ENCODE assay signal across 16 cellular contexts in genomic region chr11:12473366-12473765, GRCh38.
A peak's percentile ranks its signal among the peaks of the same experiment; 100 is the strongest.
DNase-seq lines count a peak whose midpoint lies in the region; ATAC-seq, FAIRE-seq and TF ChIP-seq lines count a peak whose summit lies in the region.
"Had no signal": no experiment of that assay in that cellular context is flagged by ENCODE, and none has a peak within 500 bp of the region (broad histone marks: within the 10 kb centered on the region; RNA-seq: fewer than 3 reads in every experiment).

No MANE protein-coding gene starts in this region.

- H3K9me3 Mint-ChIP-seq in neural progenitor cell = no peaks in the 10 kb centered on the region
- H3K9me3 Mint-ChIP-seq: CD8-positive, alpha-beta T cell had no signal

- in situ Hi-C loops in transverse colon (cut with MboI; ENCODE audit: low pct_ligation_motif_present in 1 of 4, low pct_unique_long_range_greater_than_20kb in 1 of 4, low sequenced_read_pairs in 3 of 4) = no loop called here

- no peaks in the 10 kb centered on the region for H3K27me3 Mint-ChIP-seq in neural progenitor cell (ENCODE audit: insufficient read depth, low read depth)

- no peaks in the 10 kb centered on the region for H3K27me3 ChIP-seq in endothelial cell of umbilical vein (ENCODE audit: control insufficient read depth in 2 of 2, insufficient read depth in 2 of 2, low read length in 2 of 2)
- no peaks in the 10 kb centered on the region for H3K27me3 ChIP-seq in neural progenitor cell
- no peaks in the 10 kb centered on the region for H3K27me3 ChIP-seq in transverse colon
- no peaks in the 10 kb centered on the region for H3K27me3 ChIP-seq in esophagus squamous epithelium

- peaks cover 13 to 26% of the 10 kb centered on the region in 2 experiments for H3K36me3 ChIP-seq in endothelial cell of umbilical vein (ENCODE audit: control insufficient read depth in 2 of 2, extremely low read depth in 1 of 2, insufficient read depth in 2 of 2, low read length in 2 of 2)
- no peaks in the 10 kb centered on the region for H3K36me3 ChIP-seq in neural progenitor cell
- peaks cover 0 to 16% (median 3%) of the 10 kb centered on the region in 4 donors for H3K36me3 ChIP-seq in transverse colon
- H3K36me3 ChIP-seq in esophagus squamous epithelium = peaks cover 0 to 48% (median 9%) of the 10 kb centered on the region in 3 donors

- H3K4me2 ChIP-seq in endothelial cell of umbilical vein (ENCODE audit: insufficient read depth, low read length) = no peak overlapping the region
- H3K4me2 ChIP-seq in neural progenitor cell = peak overlapping the region; percentile 46

- no peak for TF ChIP-seq CTCF in endothelial cell of umbilical vein (IDR thresholded peaks at IDR 0.05; ENCODE audit: extremely low read depth in 1 of 2, insufficient read depth in 1 of 2, low read depth in 1 of 2, low read length in 2 of 2)
- no peak for TF ChIP-seq CTCF in neural progenitor cell (IDR thresholded peaks at IDR 0.05)
- no peak for TF ChIP-seq CTCF in transverse colon (IDR thresholded peaks at IDR 0.05)
- TF ChIP-seq CTCF in esophagus squamous epithelium (IDR thresholded peaks at IDR 0.05) = no peak

- 82 to 100% methylated on average over 3 to 10 of the region's 10 CpGs for WGBS in transverse colon (ENCODE audit: low coverage in 1 of 2), 2 donors
- WGBS in esophagus squamous epithelium, 2 donors = 63 to 82% methylated on average over 8 to 10 of the region's 10 CpGs

- H3K4me1 ChIP-seq in endothelial cell of umbilical vein (ENCODE audit: control insufficient read depth, extremely low read depth, insufficient read depth, low read length) = peaks cover 13% of the 10 kb centered on the region
- peaks cover 23% of the 10 kb centered on the region for H3K4me1 ChIP-seq in neural progenitor cell
- H3K4me1 ChIP-seq in transverse colon = peaks cover 4 to 20% (median 16%) of the 10 kb centered on the region in 4 donors
- peaks cover 0 to 42% (median 20%) of the 10 kb centered on the region in 3 donors for H3K4me1 ChIP-seq in esophagus squamous epithelium

- H4K20me1 ChIP-seq in endothelial cell of umbilical vein (replicated peaks; ENCODE audit: control insufficient read depth, extremely low read depth, insufficient read depth, low read length) (no peaks in the 10 kb centered on the region), neural progenitor cell (ENCODE audit: low read depth) (peaks cover 15% of the 10 kb centered on the region)

- peaks cover 29% of the 10 kb centered on the region for H3K4me1 Mint-ChIP-seq in neural progenitor cell

- ATAC-seq in HG02885 (IDR thresholded peaks at IDR 0.05; ENCODE audit: poor library complexity, unreplicated experiment) = no peak
- ATAC-seq: CD8-positive, alpha-beta T cell; PC-3 had no signal

- no peak overlapping the region for H3K4me3 Mint-ChIP-seq in neural progenitor cell
- H3K4me3 Mint-ChIP-seq: CD8-positive, alpha-beta T cell had no signal

- H3K9me3 ChIP-seq in endothelial cell of umbilical vein (replicated peaks; ENCODE audit: control insufficient read depth, insufficient read depth, low read length) (no peaks in the 10 kb centered on the region), neural progenitor cell (ENCODE audit: low read depth) (no peaks in the 10 kb centered on the region), transverse colon (no peaks in the 10 kb centered on the region), esophagus squamous epithelium (no peaks in the 10 kb centered on the region)

- CTCF ChIA-PET in endothelial cell of umbilical vein (lab: Charles Lee) = interaction anchor here (1.2 kb wide), 1 partner anchor 10 kb away, joined by 3 read pairs; no protein-coding TSS in a partner anchor

- dilution Hi-C loops in endothelial cell of umbilical vein (cut with MboI; ENCODE audit: extremely low pct_ligation_motif_present, low sequenced_read_pairs) = no loop called here

- DNase-seq in NCI-H69 (lab: John Stamatoyannopoulos, UW) (peak; percentile 21), endothelial cell of umbilical vein (ENCODE audit: low read depth, low spot score) (no peak), neural progenitor cell (ENCODE audit: low spot score) (no peak), transverse colon (no peak), esophagus squamous epithelium (lab: John Stamatoyannopoulos, UW) (no peak), DMS153 (lab: John Stamatoyannopoulos, UW) (no peak)
- DNase-seq: CD8-positive, alpha-beta T cell; GF-D8; H7; Kasumi-1; NCI-H2029; NCI-H526 treated with DMSO at 0.1 percent for 48 hours; PC-3 had no signal

- TF ChIP-seq POLR2A in endothelial cell of umbilical vein (IDR thresholded peaks at IDR 0.05; ENCODE audit: low read depth, low read length) (no peak), transverse colon (IDR thresholded peaks at IDR 0.05) (no peak), esophagus squamous epithelium (IDR thresholded peaks at IDR 0.05) (no peak)

- peaks cover 19% of the 10 kb centered on the region for H3F3A ChIP-seq in neural progenitor cell (ENCODE audit: low read depth)

- no peak overlapping the region for H3K4me3 ChIP-seq in endothelial cell of umbilical vein (replicated peaks in 1 of 3; ENCODE audit: insufficient read depth in 1 of 3, low read depth in 1 of 3, low read length in 3 of 3)
- no peak overlapping the region for H3K4me3 ChIP-seq in neural progenitor cell
- H3K4me3 ChIP-seq in transverse colon = no peak overlapping the region
- no peak overlapping the region for H3K4me3 ChIP-seq in esophagus squamous epithelium
- H3K4me3 ChIP-seq: SK-N-MC had no signal

- TF ChIP-seq EP300 in transverse colon (IDR thresholded peaks at IDR 0.05; ENCODE audit: low read depth) = no peak

- H3K79me2 ChIP-seq in endothelial cell of umbilical vein (ENCODE audit: control insufficient read depth, insufficient read depth, low read length) (peaks cover 32% of the 10 kb centered on the region), neural progenitor cell (ENCODE audit: low read depth) (no peaks in the 10 kb centered on the region)

- H3K27ac Mint-ChIP-seq in neural progenitor cell = peak overlapping the region; percentile 93
- H3K27ac Mint-ChIP-seq: CD8-positive, alpha-beta T cell had no signal

- H3K9ac ChIP-seq in endothelial cell of umbilical vein (replicated peaks; ENCODE audit: extremely low read depth, insufficient read depth, low read length) (no peak overlapping the region), neural progenitor cell (no peak overlapping the region)

- H3K9me1 ChIP-seq in endothelial cell of umbilical vein (replicated peaks; ENCODE audit: control insufficient read depth, extremely low read depth, insufficient read depth, low read length) = no peaks in the 10 kb centered on the region

- peak; percentile 18 for FAIRE-seq in endothelial cell of umbilical vein (lab: Jason Lieb, UNC)
- FAIRE-seq: D721Med had no signal

- POLR2A ChIA-PET in endothelial cell of umbilical vein (lab: Charles Lee) = no interaction called here

- H2AFZ ChIP-seq in endothelial cell of umbilical vein (ENCODE audit: low read depth, low read length) = no peak overlapping the region
- no peak overlapping the region for H2AFZ ChIP-seq in neural progenitor cell (replicated peaks)

- H3K27ac ChIP-seq in endothelial cell of umbilical vein (ENCODE audit: insufficient read depth, low read depth, low read length) = no peak overlapping the region
- no peak overlapping the region for H3K27ac ChIP-seq in neural progenitor cell
- H3K27ac ChIP-seq in transverse colon = peak overlapping the region in 3 of 4 donors; percentile 34 to 47 (median 39)
- peak overlapping the region in 1 of 4 donors; percentile 44 for H3K27ac ChIP-seq in esophagus squamous epithelium
- H3K27ac ChIP-seq: SK-N-MC had no signal

- peaks cover 15% of the 10 kb centered on the region for H3K36me3 Mint-ChIP-seq in neural progenitor cell
- H3K36me3 Mint-ChIP-seq: CD8-positive, alpha-beta T cell had no signal

- no TSS peak for BruUV-seq in endothelial cell of umbilical vein (replicated peaks; lab: Mats Ljungman, UMichigan)

- intact Hi-C loops in endothelial cell of umbilical vein (cut with micrococcal nuclease) = no loop called here
- intact Hi-C loops in transverse colon (cut with DNase I; ENCODE audit: low total_unique reads) = no loop called here
- intact Hi-C loops in esophagus squamous epithelium (cut with DNase I) = no loop called here

TF ChIP-seq in endothelial cell of umbilical vein, 7 proteins besides CTCF, POLR2A, EP300 and RAD21:
- no peak for TF ChIP-seq MYC (IDR thresholded peaks at IDR 0.05; ENCODE audit: low read depth, low read length)
- no peak for TF ChIP-seq JUN (IDR thresholded peaks at IDR 0.05; ENCODE audit: borderline replicate concordance, insufficient read depth, insufficient read length, low read depth)
- no peak for TF ChIP-seq FOS (IDR thresholded peaks at IDR 0.05; ENCODE audit: borderline replicate concordance, insufficient read depth, low read length)
- no peak for TF ChIP-seq EZH2 (IDR thresholded peaks at IDR 0.05; ENCODE audit: borderline replicate concordance, low read depth, low read length, severe bottlenecking)
- TF ChIP-seq GATA2 (IDR thresholded peaks at IDR 0.05; ENCODE audit: insufficient read depth, insufficient read length, low read depth, low read length) = no peak
- TF ChIP-seq MAX (IDR thresholded peaks at IDR 0.05; ENCODE audit: insufficient read depth, insufficient read length) = no peak
- no peak for TF ChIP-seq POLR2AphosphoS5 (IDR thresholded peaks at IDR 0.05; ENCODE audit: insufficient read depth, low read depth, low read length)

Comparison
In these comparisons a context has a peak if more than half of its experiments do, and no peak if none do; other contexts are left out.
1. H3K27ac ChIP-seq: peak in transverse colon (3 of 4); none in endothelial cell of umbilical vein (single experiment) and neural progenitor cell (single experiment).